In the genomic region with DNA sequence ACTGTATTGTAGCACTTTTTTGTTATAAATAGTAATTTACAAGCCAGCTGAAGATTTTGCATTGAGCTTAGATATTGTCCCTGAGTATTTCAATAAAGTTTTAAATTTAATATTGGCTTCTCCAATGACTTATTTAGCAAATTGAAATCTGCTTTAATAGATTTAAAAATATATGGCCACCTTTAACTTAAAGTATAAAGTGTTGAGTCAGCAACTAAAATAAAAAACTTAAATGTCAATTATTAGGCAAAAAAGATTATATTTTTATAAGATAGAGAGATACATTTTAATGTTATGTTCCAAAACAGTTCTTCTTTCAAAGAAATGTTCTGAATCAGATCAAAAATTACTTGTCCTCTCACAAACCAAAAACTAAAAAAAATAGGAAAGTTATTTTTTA, we compare ENCODE assay signal across 32 cellular contexts.
"Had no signal": no experiment of that assay in that cellular context is flagged by ENCODE, and none has a peak within 500 bp of the region (broad histone marks: within the 10 kb centered on the region; RNA-seq: fewer than 3 reads in every experiment).

No MANE protein-coding gene starts in this region.

- H3K27ac ChIP-seq: adrenal gland, body of pancreas, brain microvascular endothelial cell, breast epithelium, VCaP had no signal

- ATAC-seq: activated CD8-positive, alpha-beta T cell treated with anti-CD3 and anti-CD28 coated beads for 36 hours; activated naive CD4-positive, alpha-beta T cell treated with anti-CD3 and anti-CD28 coated beads, Interleukin-2, amount 50 U/mL, for 72 hours; activated T-cell treated with anti-CD3 and anti-CD28 coated beads, Interleukin-2, amount 50 U/mL, for 4 hours; activated T-cell treated with anti-CD3 and anti-CD28 coated beads, Interleukin-2, amount 50 U/mL, for 72 hours; activated T-helper 17 cell treated with anti-CD3 and anti-CD28 coated beads, Interleukin-2, amount 50 U/mL, for 72 hours; body of pancreas had no signal

- H3K4me1 ChIP-seq: adrenal gland, body of pancreas, breast epithelium had no signal

- H3K27me3 ChIP-seq: adrenal gland, body of pancreas, brain microvascular endothelial cell, breast epithelium had no signal

- FAIRE-seq: astrocyte, TTC549 had no signal

- H3K4me3 ChIP-seq: adrenal gland, body of pancreas, breast epithelium had no signal

- DNase-seq: activated B cell treated with CpG ODN at 0.5 μM for 24 hours; activated CD4-positive, alpha-beta memory T cell treated with anti-CD3 and anti-CD28 coated beads for 36 hours; activated CD4-positive, alpha-beta T cell treated with anti-CD3 and anti-CD28 coated beads for 4 hours; activated CD4-positive, alpha-beta T cell treated with anti-CD3 and anti-CD28 coated beads, Interleukin-2, amount 50 U/mL, for 1 hour; activated CD4-positive, alpha-beta T cell treated with anti-CD3 and anti-CD28 coated beads, Interleukin-2, amount 50 U/mL, for 4 hours; activated CD4-positive, CD25-positive, alpha-beta regulatory T cell treated with anti-CD3 and anti-CD28 coated beads, Interleukin-2, amount 50 U/mL, for 72 hours; activated CD8-positive, alpha-beta memory T cell treated with anti-CD3 and anti-CD28 coated beads, Interleukin-2, amount 50 U/mL, for 4 hours; activated CD8-positive, alpha-beta T cell treated with anti-CD3 and anti-CD28 coated beads for 36 hours; activated effector memory CD4-positive, alpha-beta T cell treated with anti-CD3 and anti-CD28 coated beads, Interleukin-2, amount 50 U/mL, for 16 hours; activated gamma-delta T cell treated with Interleukin-2 at 50 U/mL for 16 hours; activated naive CD4-positive, alpha-beta T cell; activated naive CD4-positive, alpha-beta T cell treated with anti-CD3 and anti-CD28 coated beads for 36 hours; activated naive CD4-positive, alpha-beta T cell treated with anti-CD3 and anti-CD28 coated beads, Interleukin-2, amount 50 U/mL, for 16 hours; activated naive CD8-positive, alpha-beta T cell treated with anti-CD3 and anti-CD28 coated beads for 36 hours; activated T-cell treated with anti-CD3 and anti-CD28 coated beads for 4 hours; activated T-cell treated with anti-CD3 and anti-CD28 coated beads, Interleukin-2, amount 50 U/mL, for 1 hour; activated T-cell treated with anti-CD3 and anti-CD28 coated beads, Interleukin-2, amount 50 U/mL, for 4 hours; activated T-cell treated with anti-CD3 and anti-CD28 coated beads, Interleukin-2, amount 50 U/mL, for 72 hours; adrenal gland; amniotic stem cell; aorta; body of pancreas; brain microvascular endothelial cell; central memory CD4-positive, alpha-beta T cell; T-helper 2 cell; T-helper 9 cell had no signal

- H3K36me3 ChIP-seq: breast epithelium had no signal

- H3K9me3 ChIP-seq: adrenal gland had no signal
